In the genomic region with DNA sequence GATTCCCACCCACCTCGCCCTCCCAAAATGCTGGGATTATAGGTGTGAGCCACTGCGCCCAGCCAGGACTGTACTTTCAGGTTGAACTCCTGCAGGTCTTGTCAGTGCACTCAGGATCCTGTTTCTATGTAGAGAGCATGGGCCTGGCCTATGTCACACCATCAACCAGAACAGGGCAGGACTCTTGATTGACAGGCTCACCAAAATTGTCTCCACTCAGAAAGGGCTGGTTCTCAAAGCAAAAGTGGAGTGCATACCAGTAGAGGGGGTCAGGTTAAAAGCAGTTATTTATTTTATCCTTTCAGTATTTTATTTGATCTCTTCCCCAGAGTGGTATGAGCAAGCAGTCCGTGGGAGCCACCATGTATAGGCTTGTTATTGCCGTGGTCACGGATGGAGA, we compare ENCODE assay signal across 29 cellular contexts. TPM values are rescaled to one million over a fixed set of nuclear protein-coding genes. Genes with fewer than 3 reads are reported as not detected.
"Had no signal": no experiment of that assay in that cellular context is flagged by ENCODE, and none has a peak within 500 bp of the region (broad histone marks: within the 10 kb centered on the region; RNA-seq: fewer than 3 reads in every experiment).

No MANE protein-coding gene starts in this region.

- ATAC-seq: natural killer cell; psoas muscle; right cardiac atrium; right lobe of liver; stimulated activated effector memory CD8-positive, alpha-beta T cell treated with anti-CD3 and anti-CD28 coated beads, Interleukin-12 subunit alpha, Interleukin-12 subunit beta, amount 100 ng/mL, for 72 hours; stimulated activated naive B cell treated with anti-CD40 and anti-IgM and Interleukin-4, amounts not matched to agents 10 μg/mL and 1 μg/mL and 100 μg/mL, for 72 hours had no signal

- H3K4me2 ChIP-seq: neural progenitor cell had no signal

- H3K9me3 ChIP-seq: ovary, psoas muscle, right lobe of liver, sigmoid colon, suprapubic skin, testis, tibial artery, transverse colon, upper lobe of left lung, vagina had no signal

- H3K36me3 ChIP-seq: neural progenitor cell, ovary, right lobe of liver, sigmoid colon, suprapubic skin, tibial artery, transverse colon, upper lobe of left lung, vagina had no signal

- H3K9ac ChIP-seq: neural progenitor cell, parathyroid adenoma had no signal

- H3K36me3 Mint-ChIP-seq: natural killer cell; neural progenitor cell; stimulated activated effector memory CD8-positive, alpha-beta T cell treated with anti-CD3 and anti-CD28 coated beads, Interleukin-12 subunit alpha, Interleukin-12 subunit beta, amount 100 ng/mL, for 72 hours; stimulated activated naive B cell treated with anti-CD40 and anti-IgM and Interleukin-4, amounts not matched to agents 10 μg/mL and 1 μg/mL and 100 μg/mL, for 72 hours had no signal

- H3K79me2 ChIP-seq: parathyroid adenoma had no signal

- H3K27ac ChIP-seq: neural progenitor cell, ovary, parathyroid adenoma, psoas muscle, right lobe of liver, sigmoid colon, suprapubic skin, testis, tibial artery, transverse colon, upper lobe of left lung, vagina had no signal

- H3K4me3 ChIP-seq: neural progenitor cell, ovary, psoas muscle, right lobe of liver, sigmoid colon, suprapubic skin, testis, tibial artery, transverse colon, upper lobe of left lung, vagina had no signal

- H3K4me3 Mint-ChIP-seq: natural killer cell; nephron; neural progenitor cell; stimulated activated effector memory CD8-positive, alpha-beta T cell treated with anti-CD3 and anti-CD28 coated beads, Interleukin-12 subunit alpha, Interleukin-12 subunit beta, amount 100 ng/mL, for 72 hours; stimulated activated naive B cell treated with anti-CD40 and anti-IgM and Interleukin-4, amounts not matched to agents 10 μg/mL and 1 μg/mL and 100 μg/mL, for 72 hours; stimulated activated naive CD8-positive, alpha-beta T cell treated with anti-CD3 and anti-CD28 coated beads, Interleukin-15, Interleukin-2, amounts not matched to agents 100 ng/mL and 50 ng/mL, for 24 hours had no signal

- H3K27ac Mint-ChIP-seq: natural killer cell; nephron; neural progenitor cell; progenitor cell of endocrine pancreas; stimulated activated effector memory CD8-positive, alpha-beta T cell treated with anti-CD3 and anti-CD28 coated beads, Interleukin-12 subunit alpha, Interleukin-12 subunit beta, amount 100 ng/mL, for 72 hours; stimulated activated naive B cell treated with anti-CD40 and anti-IgM and Interleukin-4, amounts not matched to agents 10 μg/mL and 1 μg/mL and 100 μg/mL, for 72 hours; stimulated activated naive CD8-positive, alpha-beta T cell treated with anti-CD3 and anti-CD28 coated beads, Interleukin-15, Interleukin-2, amounts not matched to agents 100 ng/mL and 50 ng/mL, for 24 hours had no signal

- H3K4me1 ChIP-seq: parathyroid adenoma, psoas muscle, right lobe of liver, sigmoid colon, suprapubic skin, testis, tibial artery, transverse colon, upper lobe of left lung, vagina had no signal

- H3K27me3 ChIP-seq: neural progenitor cell, ovary, right lobe of liver, sigmoid colon, suprapubic skin, testis, tibial artery, upper lobe of left lung, vagina had no signal

- H3K9me3 Mint-ChIP-seq: natural killer cell; nephron; neural progenitor cell; stimulated activated effector memory CD8-positive, alpha-beta T cell treated with anti-CD3 and anti-CD28 coated beads, Interleukin-12 subunit alpha, Interleukin-12 subunit beta, amount 100 ng/mL, for 72 hours; stimulated activated naive B cell treated with anti-CD40 and anti-IgM and Interleukin-4, amounts not matched to agents 10 μg/mL and 1 μg/mL and 100 μg/mL, for 72 hours; stimulated activated naive CD8-positive, alpha-beta T cell treated with anti-CD3 and anti-CD28 coated beads, Interleukin-15, Interleukin-2, amounts not matched to agents 100 ng/mL and 50 ng/mL, for 24 hours had no signal

- H3K4me1 Mint-ChIP-seq: natural killer cell; nephron; neural progenitor cell; stimulated activated effector memory CD8-positive, alpha-beta T cell treated with anti-CD3 and anti-CD28 coated beads, Interleukin-12 subunit alpha, Interleukin-12 subunit beta, amount 100 ng/mL, for 72 hours had no signal

- H2AFZ ChIP-seq: neural progenitor cell, parathyroid adenoma had no signal

- DNase-seq: natural killer cell; occipital lobe; ovary; posterior cingulate gyrus; psoas muscle; right cardiac atrium; right lobe of liver; sigmoid colon; small intestine; stimulated activated CD4-positive, alpha-beta T cell treated with anti-CD3 and anti-CD28 coated beads, Interleukin-15, amount 100 ng/mL, for 24 hours; stimulated activated CD4-positive, alpha-beta T cell treated with anti-CD3 and anti-CD28 coated beads, Interleukin-2, amount 100 ng/mL, for 24 hours; stimulated activated CD4-positive, alpha-beta T cell treated with anti-CD3 and anti-CD28 coated beads, Interleukin-2, amount 100 ng/mL, for 48 hours; stimulated activated CD4-positive, alpha-beta T cell treated with anti-CD3 and anti-CD28 coated beads, Interleukin-4, amount 100 ng/mL, for 24 hours; stimulated activated naive B cell treated with anti-CD40 and anti-IgM and Interleukin-4, amounts not matched to agents 10 μg/mL and 1 μg/mL and 100 μg/mL, for 72 hours; stimulated activated naive CD4-positive, alpha-beta T cell treated with Interleukin-2 at 50 U/mL for 16 hours; substantia nigra; testis; tibial artery; transverse colon; upper lobe of left lung had no signal

RNA-seq across cellular contexts. Expression of a gene that starts 27.4 kb away (rescaled TPM):
- total RNA-seq: occipital lobe, progenitor cell of endocrine pancreas, psoas muscle, skeletal muscle tissue, testis, transverse colon, vagina had no signal
- polyA plus RNA-seq: right cardiac atrium had no signal
